ENCODE assay signal across 8 cellular contexts in the genomic region with DNA sequence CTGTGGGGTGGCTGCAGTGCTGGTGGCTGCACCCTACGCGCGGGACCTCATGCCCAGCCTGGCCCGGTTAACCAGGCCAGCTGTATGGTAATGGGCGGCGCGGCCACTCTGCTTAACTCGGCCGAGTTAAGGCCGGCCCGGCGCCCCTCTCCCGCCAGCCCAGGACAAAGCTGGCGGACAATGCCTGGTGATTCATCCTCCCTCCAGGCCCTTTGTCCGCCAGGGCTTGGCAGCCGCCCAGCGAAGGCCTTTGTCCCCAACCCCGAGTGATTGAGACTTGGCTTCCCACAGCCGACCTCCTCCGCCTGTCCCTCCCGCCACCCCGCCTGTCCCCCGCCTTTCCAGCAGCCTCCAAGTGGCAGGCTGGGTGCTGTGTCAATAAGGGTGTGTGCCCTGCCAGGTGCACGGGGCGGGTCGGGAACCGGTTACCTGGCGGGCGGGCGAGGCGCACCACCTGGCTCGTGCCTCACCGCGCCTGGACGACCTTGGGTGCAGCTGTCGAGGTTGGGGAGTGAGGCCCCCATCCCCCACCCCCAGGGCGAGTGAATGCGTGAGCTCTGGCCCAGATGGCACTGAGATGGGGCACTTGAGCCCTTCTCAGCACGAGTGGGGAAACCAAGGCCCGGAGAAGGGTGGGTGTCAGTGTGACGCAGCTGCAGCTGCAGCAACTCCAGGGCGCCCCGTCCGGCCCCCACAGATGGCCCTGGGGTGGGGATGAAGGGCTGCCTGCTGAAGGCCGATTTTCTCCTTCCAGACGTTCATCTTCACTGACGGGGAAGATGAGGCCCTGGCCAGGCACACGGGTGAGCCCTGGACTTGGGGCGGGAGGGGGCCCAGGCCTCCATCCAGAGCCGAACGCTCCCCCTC. TPM values are rescaled to one million over a fixed set of nuclear protein-coding genes. Genes with fewer than 3 reads are reported as not detected.
DNase-seq lines count a peak whose midpoint lies in the region; ATAC-seq and TF ChIP-seq lines count a peak whose summit lies in the region.

No MANE protein-coding gene starts in this region.

- POLR2A ChIA-PET in CD8-positive, alpha-beta T cell (lab: Charles Lee) = interaction anchor here (0.6 to 6.6 kb wide), 3 partner anchors 8 to 77 kb away, joined by 3 to 65 read pairs (median 4); no protein-coding TSS in a partner anchor

- H3K4me1 Mint-ChIP-seq in CD8-positive, alpha-beta T cell (ENCODE audit: low read depth) = peaks cover 63% of the 10 kb centered on the region
- peaks cover 47% of the 10 kb centered on the region for H3K4me1 Mint-ChIP-seq in activated T-helper 1 cell treated with anti-CD3 and anti-CD28 coated beads, Interleukin-12 subunit alpha, Interleukin-12 subunit beta, Interleukin-2, Interleukin-4 antibody, amounts not matched to agents 30 ng/mL and 10 ng/mL and 1 ng/mL, durations not matched to agents 14 hours and 24 hours and 36 hours (ENCODE audit: low read depth)

- no peaks in the 10 kb centered on the region for H3K27me3 Mint-ChIP-seq in CD8-positive, alpha-beta T cell (ENCODE audit: low read depth)
- H3K27me3 Mint-ChIP-seq in activated T-helper 1 cell treated with anti-CD3 and anti-CD28 coated beads, Interleukin-12 subunit alpha, Interleukin-12 subunit beta, Interleukin-2, Interleukin-4 antibody, amounts not matched to agents 30 ng/mL and 10 ng/mL and 1 ng/mL, durations not matched to agents 14 hours and 24 hours and 36 hours (ENCODE audit: insufficient read depth) = no peaks in the 10 kb centered on the region

- peak in 1 of 7 experiments; percentile 55 for DNase-seq in CD8-positive, alpha-beta T cell
- peak; percentile 67 for DNase-seq in NCI-H128 (lab: John Stamatoyannopoulos, UW; ENCODE audit: unreplicated experiment)
- DNase-seq in activated T-helper 1 cell treated with anti-CD3 and anti-CD28 coated beads, Interleukin-12 subunit alpha, Interleukin-12 subunit beta, Interleukin-2, Interleukin-4 antibody, amounts not matched to agents 30 ng/mL and 10 ng/mL and 1 ng/mL, durations not matched to agents 14 hours and 24 hours and 36 hours (ENCODE audit: low spot score) = no peak
- peak; percentile 91 for DNase-seq in Right ventricle myocardium superior
- DNase-seq in NCI-H1694 treated with DMSO at 0.1 percent for 48 hours (lab: John Stamatoyannopoulos, UW) = no peak
- DNase-seq in ascending aorta (ENCODE audit: low spot score in 2 of 2) = no peak

- ATAC-seq in CD8-positive, alpha-beta T cell = no peak
- peak; percentile 40 for ATAC-seq in Right ventricle myocardium superior (ENCODE audit: poor library complexity)
- ATAC-seq in HG03469 (IDR thresholded peaks at IDR 0.05; ENCODE audit: unreplicated experiment) = no peak

- H3K27ac Mint-ChIP-seq in CD8-positive, alpha-beta T cell = no peak overlapping the region
- H3K27ac Mint-ChIP-seq in activated T-helper 1 cell treated with anti-CD3 and anti-CD28 coated beads, Interleukin-12 subunit alpha, Interleukin-12 subunit beta, Interleukin-2, Interleukin-4 antibody, amounts not matched to agents 30 ng/mL and 10 ng/mL and 1 ng/mL, durations not matched to agents 14 hours and 24 hours and 36 hours = no peak overlapping the region

- H3K4me3 Mint-ChIP-seq in CD8-positive, alpha-beta T cell = peak overlapping the region; percentile 35
- H3K4me3 Mint-ChIP-seq in activated T-helper 1 cell treated with anti-CD3 and anti-CD28 coated beads, Interleukin-12 subunit alpha, Interleukin-12 subunit beta, Interleukin-2, Interleukin-4 antibody, amounts not matched to agents 30 ng/mL and 10 ng/mL and 1 ng/mL, durations not matched to agents 14 hours and 24 hours and 36 hours = peak overlapping the region; percentile 15

- peaks cover 26% of the 10 kb centered on the region for H3K36me3 ChIP-seq in CD8-positive, alpha-beta T cell (ENCODE audit: insufficient read depth, low read length)
- H3K36me3 ChIP-seq in neutrophil (peaks cover 23% of the 10 kb centered on the region), ascending aorta (no peaks in the 10 kb centered on the region)

- H3K36me3 Mint-ChIP-seq in CD8-positive, alpha-beta T cell = peaks cover 50% of the 10 kb centered on the region
- peaks cover 11% of the 10 kb centered on the region for H3K36me3 Mint-ChIP-seq in activated T-helper 1 cell treated with anti-CD3 and anti-CD28 coated beads, Interleukin-12 subunit alpha, Interleukin-12 subunit beta, Interleukin-2, Interleukin-4 antibody, amounts not matched to agents 30 ng/mL and 10 ng/mL and 1 ng/mL, durations not matched to agents 14 hours and 24 hours and 36 hours (ENCODE audit: low read depth)

- CTCF ChIA-PET in CD8-positive, alpha-beta T cell (lab: Charles Lee) = interaction anchor here (1.0 to 1.3 kb wide), 2 partner anchors 72 to 186 kb away, joined by 3 read pairs; no protein-coding TSS in a partner anchor

- no peak for TF ChIP-seq CTCF in CD8-positive, alpha-beta T cell (IDR thresholded peaks at IDR 0.05)
- no peak for TF ChIP-seq CTCF in neutrophil (IDR thresholded peaks at IDR 0.05)
- TF ChIP-seq CTCF in ascending aorta (IDR thresholded peaks at IDR 0.05) = no peak

- H3K9me3 ChIP-seq in CD8-positive, alpha-beta T cell (ENCODE audit: low read length) = no peaks in the 10 kb centered on the region
- H3K9me3 ChIP-seq in neutrophil (no peaks in the 10 kb centered on the region), ascending aorta (no peaks in the 10 kb centered on the region)

- peaks cover 67% of the 10 kb centered on the region for H3K4me1 ChIP-seq in CD8-positive, alpha-beta T cell (ENCODE audit: insufficient read depth, low read length)
- peaks cover 92 to 93% of the 10 kb centered on the region in 2 experiments for H3K4me1 ChIP-seq in neutrophil (ENCODE audit: control insufficient read depth in 1 of 2, insufficient read depth in 1 of 2, low read depth in 1 of 2, low read length in 1 of 2)
- peaks cover 1 to 29% of the 10 kb centered on the region in 2 donors for H3K4me1 ChIP-seq in ascending aorta

- no peaks in the 10 kb centered on the region for H3K27me3 ChIP-seq in CD8-positive, alpha-beta T cell (ENCODE audit: insufficient read depth, low read length)
- H3K27me3 ChIP-seq in neutrophil = peaks cover 44% of the 10 kb centered on the region
- peaks cover 26% of the 10 kb centered on the region for H3K27me3 ChIP-seq in ascending aorta

- intact Hi-C loops in CD8-positive, alpha-beta T cell (cut with DNase I, micrococcal nuclease) = loop anchor here in 1 of 2 experiments (2.0 kb wide), 1 partner anchor 31 kb away; the partner anchor contains the start of gene BRAT1
- intact Hi-C loops in activated T-helper 1 cell treated with anti-CD3 and anti-CD28 coated beads, Interleukin-12 subunit alpha, Interleukin-12 subunit beta, Interleukin-2, Interleukin-4 antibody, amounts not matched to agents 30 ng/mL and 10 ng/mL and 1 ng/mL, durations not matched to agents 14 hours and 24 hours and 36 hours (cut with micrococcal nuclease) = loop anchor here (5.0 kb wide), 2 partner anchors 992 to 1387 kb away; partner anchors contain the start of gene MAFK
- intact Hi-C loops in Right ventricle myocardium superior (cut with DNase I) = no loop called here
- intact Hi-C loops in ascending aorta (cut with DNase I) = no loop called here

- no peak overlapping the region for H3K27ac ChIP-seq in CD8-positive, alpha-beta T cell (ENCODE audit: low read depth, low read length)
- peak overlapping the region; percentile 35 for H3K27ac ChIP-seq in neutrophil
- H3K27ac ChIP-seq in ascending aorta = no peak overlapping the region

- no peaks in the 10 kb centered on the region for H3K9me3 Mint-ChIP-seq in CD8-positive, alpha-beta T cell
- no peaks in the 10 kb centered on the region for H3K9me3 Mint-ChIP-seq in activated T-helper 1 cell treated with anti-CD3 and anti-CD28 coated beads, Interleukin-12 subunit alpha, Interleukin-12 subunit beta, Interleukin-2, Interleukin-4 antibody, amounts not matched to agents 30 ng/mL and 10 ng/mL and 1 ng/mL, durations not matched to agents 14 hours and 24 hours and 36 hours

- H3K4me3 ChIP-seq in CD8-positive, alpha-beta T cell (ENCODE audit: low read depth, low read length) = peak overlapping the region; percentile 100
- peak overlapping the region; percentile 67 to 70 for H3K4me3 ChIP-seq in neutrophil (ENCODE audit: low read depth in 1 of 2, low read length in 1 of 2)
- peak overlapping the region in 1 of 2 donors; percentile 74 for H3K4me3 ChIP-seq in ascending aorta

RNA-seq across cellular contexts. Expression of gene LFNG, which starts 4.6 kb away (rescaled TPM):
- total RNA-seq in CD8-positive, alpha-beta T cell = 100 to 1,000 TPM; 137 to 140 TPM
- total RNA-seq in activated T-helper 1 cell treated with anti-CD3 and anti-CD28 coated beads, Interleukin-12 subunit alpha, Interleukin-12 subunit beta, Interleukin-2, Interleukin-4 antibody, amounts not matched to agents 30 ng/mL and 10 ng/mL and 1 ng/mL, durations not matched to agents 14 hours and 24 hours and 36 hours = 34.8 and 34.9 TPM in 2 replicates
- total RNA-seq in Right ventricle myocardium superior (4.6 TPM), ascending aorta (102 TPM)

RNA-seq across cellular contexts. Expression of gene BRAT1, which starts 31.1 kb away (rescaled TPM):
- total RNA-seq in CD8-positive, alpha-beta T cell = 10 to 100 TPM; 18.9 to 20.6 TPM
- total RNA-seq in activated T-helper 1 cell treated with anti-CD3 and anti-CD28 coated beads, Interleukin-12 subunit alpha, Interleukin-12 subunit beta, Interleukin-2, Interleukin-4 antibody, amounts not matched to agents 30 ng/mL and 10 ng/mL and 1 ng/mL, durations not matched to agents 14 hours and 24 hours and 36 hours = 39.2 and 42.9 TPM in 2 replicates
- total RNA-seq in Right ventricle myocardium superior = 14.7 TPM
- 84.0 TPM for total RNA-seq in ascending aorta

RNA-seq across cellular contexts. Expression of gene IQCE, which starts 34.6 kb away (rescaled TPM):
- total RNA-seq in CD8-positive, alpha-beta T cell = 1 to 10 TPM; 3.3 to 4.8 TPM
- 10.5 and 11.1 TPM in 2 replicates for total RNA-seq in activated T-helper 1 cell treated with anti-CD3 and anti-CD28 coated beads, Interleukin-12 subunit alpha, Interleukin-12 subunit beta, Interleukin-2, Interleukin-4 antibody, amounts not matched to agents 30 ng/mL and 10 ng/mL and 1 ng/mL, durations not matched to agents 14 hours and 24 hours and 36 hours
- total RNA-seq in Right ventricle myocardium superior (9.9 TPM), ascending aorta (11.4 TPM)

RNA-seq across cellular contexts. Expression of gene GRIFIN, which starts 48.0 kb away (rescaled TPM):
- total RNA-seq in CD8-positive, alpha-beta T cell = not detected
- not detected in 2 replicates for total RNA-seq in activated T-helper 1 cell treated with anti-CD3 and anti-CD28 coated beads, Interleukin-12 subunit alpha, Interleukin-12 subunit beta, Interleukin-2, Interleukin-4 antibody, amounts not matched to agents 30 ng/mL and 10 ng/mL and 1 ng/mL, durations not matched to agents 14 hours and 24 hours and 36 hours
- not detected for total RNA-seq in Right ventricle myocardium superior
- total RNA-seq in ascending aorta = not detected

Comparison
In these comparisons a context has a peak if more than half of its experiments do, and no peak if none do; other contexts are left out.
1. DNase-seq: peak in NCI-H128 (single experiment) and Right ventricle myocardium superior (single experiment); none in activated T-helper 1 cell treated with anti-CD3 and anti-CD28 coated beads, Interleukin-12 subunit alpha, Interleukin-12 subunit beta, Interleukin-2, Interleukin-4 antibody, amounts not matched to agents 30 ng/mL and 10 ng/mL and 1 ng/mL, durations not matched to agents 14 hours and 24 hours and 36 hours (single experiment), NCI-H1694 treated with DMSO at 0.1 percent for 48 hours (single experiment) and ascending aorta (0 of 2).